Comparison of ENCODE assay signal across 8 cellular contexts in the genomic region with DNA sequence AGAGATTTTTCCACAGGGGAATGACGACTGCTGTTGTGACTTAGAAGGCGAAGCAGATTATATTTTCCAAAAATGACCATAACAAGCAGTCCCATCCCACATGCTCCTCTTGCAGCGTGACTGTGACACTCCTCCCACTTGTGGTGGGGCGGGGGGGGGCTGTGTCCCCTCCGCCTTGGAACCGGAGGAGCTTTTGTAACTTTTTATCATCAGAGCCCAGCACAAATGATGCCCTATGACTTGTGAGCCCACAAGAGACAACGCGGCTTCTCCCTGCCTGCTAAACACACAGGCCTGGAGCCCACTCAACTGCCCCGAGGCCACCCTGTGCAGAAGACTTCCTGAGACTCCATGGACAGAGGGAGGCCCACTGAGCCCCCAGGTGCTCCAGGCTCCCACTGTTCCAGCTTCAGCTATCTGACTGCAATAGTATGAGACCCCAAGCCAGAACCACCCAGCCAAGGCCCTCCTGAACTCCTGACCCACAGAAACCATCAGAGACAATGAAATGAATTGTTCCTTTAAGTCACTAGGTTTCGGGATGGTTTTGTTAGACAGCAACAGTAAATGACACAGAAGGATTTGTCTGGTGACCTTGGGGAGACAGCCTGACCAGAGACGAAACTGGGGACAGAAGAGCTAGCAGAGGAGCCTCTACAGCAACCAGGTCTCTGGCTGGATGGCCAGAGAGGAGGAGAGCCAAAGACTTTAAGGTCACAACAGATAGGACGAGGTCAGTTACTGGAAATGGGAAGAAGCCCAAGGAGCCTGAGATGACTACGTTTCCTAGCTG. TPM values are rescaled to one million over a fixed set of nuclear protein-coding genes. Genes with fewer than 3 reads are reported as not detected.
DNase-seq lines count a peak whose midpoint lies in the region; ATAC-seq and TF ChIP-seq lines count a peak whose summit lies in the region.

No MANE protein-coding gene starts in this region.

- TF ChIP-seq CTCF in natural killer cell (IDR thresholded peaks at IDR 0.05) (no peak), thyroid gland (IDR thresholded peaks at IDR 0.05) (no peak)

- H3K27me3 ChIP-seq in thyroid gland = no peaks in the 10 kb centered on the region

- H3K36me3 Mint-ChIP-seq in T-helper 2 cell treated with Interferon-gamma antibody and Interleukin-4, amounts not matched to agents 5 μg/mL and 100 μg/mL, for 36 hours (ENCODE audit: low read depth) = peaks cover 14% of the 10 kb centered on the region
- peaks cover 27% of the 10 kb centered on the region for H3K36me3 Mint-ChIP-seq in effector memory CD8-positive, alpha-beta T cell (ENCODE audit: insufficient read depth)
- no peaks in the 10 kb centered on the region for H3K36me3 Mint-ChIP-seq in natural killer cell

- no peaks in the 10 kb centered on the region for H3K9me3 ChIP-seq in thyroid gland

- intact Hi-C loops in natural killer cell (cut with micrococcal nuclease) (no loop called here), thyroid gland (cut with DNase I) (no loop called here), left colon (cut with DNase I, micrococcal nuclease) (no loop called here)

- no peak for ATAC-seq in effector memory CD8-positive, alpha-beta T cell (replicated peaks)
- ATAC-seq in natural killer cell (no peak), left colon (no peak)

- peak overlapping the region; percentile 32 for H3K27ac Mint-ChIP-seq in T-helper 2 cell treated with Interferon-gamma antibody and Interleukin-4, amounts not matched to agents 5 μg/mL and 100 μg/mL, for 36 hours
- H3K27ac Mint-ChIP-seq in effector memory CD8-positive, alpha-beta T cell = peak overlapping the region; percentile 85 to 90
- peak overlapping the region; percentile 67 to 81 for H3K27ac Mint-ChIP-seq in natural killer cell

- no peaks in the 10 kb centered on the region for H3K9me3 Mint-ChIP-seq in T-helper 2 cell treated with Interferon-gamma antibody and Interleukin-4, amounts not matched to agents 5 μg/mL and 100 μg/mL, for 36 hours
- no peaks in the 10 kb centered on the region for H3K9me3 Mint-ChIP-seq in effector memory CD8-positive, alpha-beta T cell
- no peaks in the 10 kb centered on the region for H3K9me3 Mint-ChIP-seq in natural killer cell

- whole genome bisulfite sequencing in thyroid gland, 2 donors = 70 to 81% methylated on average over 13 of the region's 13 CpGs

- no peaks in the 10 kb centered on the region for H3K36me3 ChIP-seq in thyroid gland

- no peaks in the 10 kb centered on the region for H3K27me3 Mint-ChIP-seq in T-helper 2 cell treated with Interferon-gamma antibody and Interleukin-4, amounts not matched to agents 5 μg/mL and 100 μg/mL, for 36 hours (ENCODE audit: low read depth)
- H3K27me3 Mint-ChIP-seq in effector memory CD8-positive, alpha-beta T cell = no peaks in the 10 kb centered on the region
- no peaks in the 10 kb centered on the region for H3K27me3 Mint-ChIP-seq in natural killer cell (ENCODE audit: low read depth in 2 of 2)

- no peak overlapping the region for H3K4me3 Mint-ChIP-seq in T-helper 2 cell treated with Interferon-gamma antibody and Interleukin-4, amounts not matched to agents 5 μg/mL and 100 μg/mL, for 36 hours
- peak overlapping the region; percentile 23 to 43 for H3K4me3 Mint-ChIP-seq in effector memory CD8-positive, alpha-beta T cell
- no peak overlapping the region for H3K4me3 Mint-ChIP-seq in natural killer cell

- H3K4me1 ChIP-seq in thyroid gland = peaks cover 75 to 88% of the 10 kb centered on the region in 2 donors

- H3K27ac ChIP-seq in thyroid gland = peak overlapping the region; percentile 43 to 75 (median 74)

- peaks cover 32% of the 10 kb centered on the region for H3K4me1 Mint-ChIP-seq in T-helper 2 cell treated with Interferon-gamma antibody and Interleukin-4, amounts not matched to agents 5 μg/mL and 100 μg/mL, for 36 hours (ENCODE audit: low read depth)
- H3K4me1 Mint-ChIP-seq in effector memory CD8-positive, alpha-beta T cell (ENCODE audit: low read depth in 2 of 2) = peaks cover 73 to 78% of the 10 kb centered on the region in 2 donors
- H3K4me1 Mint-ChIP-seq in natural killer cell = peaks cover 81 to 87% of the 10 kb centered on the region in 2 donors

- DNase-seq in T-helper 2 cell treated with Interferon-gamma antibody and Interleukin-4, amounts not matched to agents 5 μg/mL and 100 μg/mL, for 36 hours (ENCODE audit: low spot score) = no peak
- DNase-seq in T-helper 2 cell (no peak), natural killer cell (no peak), thyroid gland (no peak), OCI-M2 (lab: John Stamatoyannopoulos, UW; ENCODE audit: unreplicated experiment) (no peak), left colon (no peak)
- DNase-seq in effector memory CD8-positive, alpha-beta T cell = no peak
- no peak for DNase-seq in activated CD4-positive, CD25-positive, alpha-beta regulatory T cell treated with anti-CD3 and anti-CD28 coated beads, Interleukin-2, amount 50 U/mL, for 72 hours

- no peak overlapping the region for H3K4me3 ChIP-seq in thyroid gland (replicated peaks in 1 of 3)

- TF ChIP-seq POLR2A in thyroid gland (IDR thresholded peaks at IDR 0.05) = no peak

RNA-seq across cellular contexts. Expression of a gene that starts 58.8 kb away (rescaled TPM):
- 100 to 1,000 TPM; 369 to 393 (median 375) TPM for total RNA-seq in natural killer cell
- 100 to 1,000 TPM in 2 of 4 donors, 10 to 100 TPM in 2; 75.4 to 116 (median 93.1) TPM for total RNA-seq in thyroid gland
- 100 to 1,000 TPM; 340 to 367 TPM for total RNA-seq in left colon

Comparison
In these comparisons a context has a peak if more than half of its experiments do, and no peak if none do; other contexts are left out.
1. H3K27ac Mint-ChIP-seq: peak in every context shown above with its lines; median percentile 88 in effector memory CD8-positive, alpha-beta T cell; 74 in natural killer cell; 32 in T-helper 2 cell treated with Interferon-gamma antibody and Interleukin-4, amounts not matched to agents 5 μg/mL and 100 μg/mL, for 36 hours.
2. H3K4me3 Mint-ChIP-seq: peak in effector memory CD8-positive, alpha-beta T cell (2 of 2); none in T-helper 2 cell treated with Interferon-gamma antibody and Interleukin-4, amounts not matched to agents 5 μg/mL and 100 μg/mL, for 36 hours (single experiment) and natural killer cell (single experiment).